Comparison of ENCODE assay signal across 8 cellular contexts in genomic region chr11:61816736-61817455, GRCh38. TPM values are rescaled to one million over a fixed set of nuclear protein-coding genes. Genes with fewer than 3 reads are reported as not detected.
A peak's percentile ranks its signal among the peaks of the same experiment; 100 is the strongest.
DNase-seq lines count a peak whose midpoint lies in the region; ATAC-seq, FAIRE-seq and TF ChIP-seq lines count a peak whose summit lies in the region.

Gene FADS1, minus strand, starts transcription at chr11:61817003. Its CDS starts 74 bp downstream, at chr11:61816929.

- H3K4me1 ChIP-seq in DND-41 (ENCODE audit: insufficient read depth, low read length) (peaks cover 28% of the 10 kb centered on the region), GM23248 (ENCODE audit: insufficient read depth) (peaks cover 8% of the 10 kb centered on the region), MM.1S (ENCODE audit: low read length) (no peaks in the 10 kb centered on the region), SJSA1 (replicated peaks) (peaks cover 28% of the 10 kb centered on the region), neuron (ENCODE audit: insufficient read depth, low read length) (peaks cover 23% of the 10 kb centered on the region)

- H3K27ac ChIP-seq in DND-41 (ENCODE audit: low read length) = peak within 1 kb of the TSS; percentile 86
- H3K27ac ChIP-seq in GM23248 = peak within 1 kb of the TSS; percentile 67
- peak within 1 kb of the TSS; percentile 53; the same call in 1 of the 2 replicates for H3K27ac ChIP-seq in MM.1S (ENCODE audit: low read length)
- H3K27ac ChIP-seq in SJSA1 = peak within 1 kb of the TSS; percentile 73

- H3K4me3 ChIP-seq in DND-41 (ENCODE audit: low read depth in 1 of 2, low read length in 2 of 2) = peak within 1 kb of the TSS; percentile 52 to 74
- H3K4me3 ChIP-seq in GM23248 = peak within 1 kb of the TSS; percentile 81
- H3K4me3 ChIP-seq in MM.1S (ENCODE audit: low read length) = peak within 1 kb of the TSS; percentile 78
- H3K4me3 ChIP-seq in SJSA1 = peak within 1 kb of the TSS; percentile 59
- H3K4me3 ChIP-seq in neuron (ENCODE audit: low read length) = peak within 1 kb of the TSS; percentile 93

- DNase-seq in DND-41 (peak; percentile 97), GM23248 (peak; percentile 95), MM.1S (peak; percentile 92), SJSA1 (ENCODE audit: low read depth in 1 of 2, low spot score in 2 of 2) (peak; percentile 95 to 99), frontal cortex (ENCODE audit: low spot score in 2 of 2) (peak; percentile 93 to 95), superior temporal gyrus (ENCODE audit: extremely low spot score) (peak; percentile 93)
- DNase-seq in activated naive CD4-positive, alpha-beta T cell treated with anti-CD3 and anti-CD28 coated beads for 36 hours = peak; percentile 90

- H3K4me2 ChIP-seq in DND-41 (ENCODE audit: insufficient read depth, low read length) = peak within 1 kb of the TSS; percentile 83
- H3K4me2 ChIP-seq in GM23248 (ENCODE audit: unreplicated experiment) = peak within 1 kb of the TSS; percentile 94
- peak within 1 kb of the TSS; percentile 99 for H3K4me2 ChIP-seq in MM.1S (ENCODE audit: low read depth, low read length)

- peak within 1 kb of the TSS; percentile 96 for H3K9ac ChIP-seq in DND-41 (ENCODE audit: low read depth, low read length)
- H3K9ac ChIP-seq in GM23248 = peak within 1 kb of the TSS; percentile 84
- H3K9ac ChIP-seq in MM.1S (ENCODE audit: low read length) = peak within 1 kb of the TSS; percentile 86

- no peak for FAIRE-seq in frontal cortex (lab: Jason Lieb, UNC)

- in situ Hi-C loops in GM23248 (cut with MboI) = no loop called here

- H3K27me3 Mint-ChIP-seq in activated naive CD4-positive, alpha-beta T cell treated with anti-CD3 and anti-CD28 coated beads for 36 hours (ENCODE audit: low read depth) = peaks cover 26% of the 10 kb centered on the region

- H3K9me3 ChIP-seq in DND-41 (ENCODE audit: insufficient read depth, low read length, severe bottlenecking) (no peaks in the 10 kb centered on the region), GM23248 (ENCODE audit: low read depth) (no peaks in the 10 kb centered on the region), MM.1S (replicated peaks; ENCODE audit: insufficient read depth, low read length) (no peaks in the 10 kb centered on the region), SJSA1 (replicated peaks) (no peaks in the 10 kb centered on the region), neuron (ENCODE audit: low read length) (no peaks in the 10 kb centered on the region)

- peaks cover 39% of the 10 kb centered on the region for H3K36me3 ChIP-seq in DND-41 (ENCODE audit: insufficient read depth, low read length)
- no peaks in the 10 kb centered on the region for H3K36me3 ChIP-seq in GM23248 (ENCODE audit: low read depth)
- no peaks in the 10 kb centered on the region for H3K36me3 ChIP-seq in MM.1S (replicated peaks; ENCODE audit: insufficient read depth, low read length)
- peaks cover 22% of the 10 kb centered on the region for H3K36me3 ChIP-seq in SJSA1
- H3K36me3 ChIP-seq in neuron (ENCODE audit: insufficient read depth, low read length) = peaks cover 21% of the 10 kb centered on the region

- H2AFZ ChIP-seq in DND-41 (ENCODE audit: low read depth, low read length) (peak within 1 kb of the TSS; percentile 77), GM23248 (peak within 1 kb of the TSS; percentile 84), MM.1S (ENCODE audit: low read length) (peak within 1 kb of the TSS; percentile 74), neuron (ENCODE audit: low read depth, low read length) (no peak within 1 kb of the TSS)

- H3K9me3 Mint-ChIP-seq in activated naive CD4-positive, alpha-beta T cell treated with anti-CD3 and anti-CD28 coated beads for 36 hours = no peaks in the 10 kb centered on the region

- TF ChIP-seq CTCF in DND-41 (IDR thresholded peaks at IDR 0.05; ENCODE audit: borderline replicate concordance, extremely low read depth, low read length, poor library complexity, severe bottlenecking) = peak; percentile 75
- TF ChIP-seq CTCF in MM.1S (IDR thresholded peaks at IDR 0.05; ENCODE audit: low read length) = peak; percentile 52

- CTCF ChIA-PET in activated naive CD4-positive, alpha-beta T cell treated with anti-CD3 and anti-CD28 coated beads for 36 hours (lab: Charles Lee) = interaction anchor here (3.4 kb wide), 1 partner anchor 10 kb away, joined by 13 read pairs; the partner anchor contains the start of gene FADS2

- H3K4me1 Mint-ChIP-seq in activated naive CD4-positive, alpha-beta T cell treated with anti-CD3 and anti-CD28 coated beads for 36 hours (ENCODE audit: low read depth) = peaks cover 10% of the 10 kb centered on the region

- H3F3A ChIP-seq in GM23248 (ENCODE audit: insufficient read depth) (peaks cover 19% of the 10 kb centered on the region), MM.1S (ENCODE audit: insufficient read depth, low read length) (peaks cover 18% of the 10 kb centered on the region)

- H3K79me2 ChIP-seq in DND-41 (ENCODE audit: insufficient read depth, low read length) = peaks cover 51% of the 10 kb centered on the region
- no peaks in the 10 kb centered on the region for H3K79me2 ChIP-seq in GM23248 (ENCODE audit: insufficient read depth)
- no peaks in the 10 kb centered on the region for H3K79me2 ChIP-seq in MM.1S (ENCODE audit: low read length)

- 3 to 5% methylated on average over 35 to 60 of the region's 73 CpGs for WGBS in GM23248 (ENCODE audit: low coverage in 1 of 2, low lambda C conversion rate in 2 of 2, missing lambda C conversion rate in 2 of 2), 2 experiments

- intact Hi-C loops in activated naive CD4-positive, alpha-beta T cell treated with anti-CD3 and anti-CD28 coated beads for 36 hours (cut with micrococcal nuclease) = loop anchor here (1.0 to 5.0 kb wide), 6 partner anchors 10 to 155 kb away; partner anchors contain the start of genes FEN1, MYRF and TMEM258

- H3K4me3 Mint-ChIP-seq in activated naive CD4-positive, alpha-beta T cell treated with anti-CD3 and anti-CD28 coated beads for 36 hours = peak within 1 kb of the TSS; percentile 91

- H3K9me2 ChIP-seq in GM23248 (ENCODE audit: insufficient read depth) (no peaks in the 10 kb centered on the region), MM.1S (replicated peaks; ENCODE audit: insufficient read depth, low read length) (no peaks in the 10 kb centered on the region)

- peak; percentile 79 for ATAC-seq in DND-41 (ENCODE audit: insufficient read depth, low read depth)

- H3K36me3 Mint-ChIP-seq in activated naive CD4-positive, alpha-beta T cell treated with anti-CD3 and anti-CD28 coated beads for 36 hours (ENCODE audit: low read depth) = peaks cover 9% of the 10 kb centered on the region

- no peak within 1 kb of the TSS for H3K27ac Mint-ChIP-seq in activated naive CD4-positive, alpha-beta T cell treated with anti-CD3 and anti-CD28 coated beads for 36 hours

- H4K20me1 ChIP-seq in DND-41 (ENCODE audit: insufficient read depth, low read length) (peaks cover 23% of the 10 kb centered on the region), GM23248 (ENCODE audit: insufficient read depth) (no peaks in the 10 kb centered on the region), MM.1S (ENCODE audit: insufficient read depth, low read length) (no peaks in the 10 kb centered on the region)

- H3K27me3 ChIP-seq in DND-41 (ENCODE audit: insufficient read depth, low read length, poor library complexity) (no peaks in the 10 kb centered on the region), GM23248 (replicated peaks; ENCODE audit: insufficient read depth) (no peaks in the 10 kb centered on the region), MM.1S (replicated peaks; ENCODE audit: insufficient read depth, low read length) (0 out of 2 replicates have a peak, but pooled peaks cover 4% of the 10 kb centered on the region), SJSA1 (replicated peaks) (no peaks in the 10 kb centered on the region), neuron (ENCODE audit: insufficient read depth, low read length) (no peaks in the 10 kb centered on the region)

RNA-seq across cellular contexts. Expression of gene FADS1, which starts in this region (rescaled TPM):
- 12.9 and 44.9 TPM in 2 replicates for total RNA-seq in GM23248 (2014; rRNA removed; shearing (Covaris generic))
- 19.7 and 21.6 TPM in 2 replicates for polyA plus RNA-seq in GM23248 (2016; fragmentation: Nextera tagmentation; extraction: Ambion mirVana)
- 46.7 and 61.5 TPM in 2 replicates for total RNA-seq in SJSA1 (2014; rRNA removed; shearing (Covaris generic))
- 10 to 100 TPM; 12.1 to 12.8 TPM for total RNA-seq in activated naive CD4-positive, alpha-beta T cell treated with anti-CD3 and anti-CD28 coated beads for 36 hours
- total RNA-seq in frontal cortex = 81.9 TPM

Comparison
In these comparisons a context has a peak if more than half of its experiments do, and no peak if none do; other contexts are left out.
1. Peak in every context shown above with its lines: DNase-seq, ATAC-seq, H3K4me3 ChIP-seq and H3K27ac ChIP-seq.